Comparison of ENCODE assay signal across 8 cellular contexts in the genomic region with DNA sequence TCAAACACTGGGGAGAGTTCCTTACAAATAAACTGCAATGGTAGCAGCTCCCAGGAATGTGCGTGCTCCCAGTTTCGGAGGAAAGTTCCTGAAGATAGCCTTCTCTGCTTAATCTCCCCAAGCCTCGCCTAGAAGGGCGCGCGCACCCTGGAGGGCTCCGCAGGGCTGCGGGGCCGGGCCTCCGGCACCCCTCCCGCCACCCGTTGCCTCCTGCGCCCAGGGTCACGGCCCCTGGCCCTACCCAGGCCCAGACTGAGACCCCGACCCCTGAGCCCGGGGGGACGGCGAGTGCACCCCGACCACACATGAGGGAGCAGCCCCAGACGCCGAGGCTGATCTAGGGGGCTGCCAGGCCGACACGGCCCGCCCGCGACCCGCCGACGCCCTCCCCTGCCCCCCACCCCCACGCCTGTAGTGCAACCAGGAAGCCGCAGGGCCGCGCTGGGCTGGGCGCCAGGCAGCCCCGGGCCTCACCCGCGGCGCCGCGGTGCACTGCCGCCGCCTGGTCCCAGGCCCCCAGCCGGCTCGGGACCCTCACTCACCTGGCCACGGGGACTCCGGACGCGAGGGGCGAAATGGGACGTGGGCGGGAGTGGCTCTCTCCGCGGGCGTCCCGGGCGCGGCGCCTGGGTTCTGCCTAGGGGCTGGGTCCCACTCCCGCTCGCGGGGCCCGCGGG. TPM values are rescaled to one million over a fixed set of nuclear protein-coding genes. Genes with fewer than 3 reads are reported as not detected.
DNase-seq lines count a peak whose midpoint lies in the region; ATAC-seq and TF ChIP-seq lines count a peak whose summit lies in the region.

No MANE protein-coding gene starts in this region.

- intact Hi-C loops in left lung (cut with DNase I) (loop anchor here in 1 of 2 donors (5.0 kb wide), 1 partner anchor 63 kb away; no protein-coding TSS in a partner anchor), stomach (cut with DNase I; ENCODE audit: low total_unique reads) (loop anchor here (5.0 kb wide), 1 partner anchor 48 kb away; no protein-coding TSS in a partner anchor)

- no peak for TF ChIP-seq POLR2A in stomach (IDR thresholded peaks at IDR 0.05)

- peak overlapping the region; percentile 80 for H3K4me3 ChIP-seq in RWPE2 (ENCODE audit: severe bottlenecking)
- H3K4me3 ChIP-seq in left lung, result peak overlapping the region; percentile 81 to 90
- H3K4me3 ChIP-seq in stomach, result peak overlapping the region; percentile 76 to 97 (median 81)

- H3K36me3 ChIP-seq in RWPE2 (ENCODE audit: low read depth), result no peaks in the 10 kb centered on the region
- H3K36me3 ChIP-seq in left lung, result no peaks in the 10 kb centered on the region
- peaks cover 0 to 7% (median 0%) of the 10 kb centered on the region in 4 donors for H3K36me3 ChIP-seq in stomach

- H3K27ac ChIP-seq in RWPE2 (ENCODE audit: poor library complexity, severe bottlenecking) (peak overlapping the region; percentile 88), caudate nucleus (ENCODE audit: low read depth, low read length) (peak overlapping the region; percentile 75), left lung (peak overlapping the region; percentile 97 to 99), stomach (peak overlapping the region; percentile 99 to 100 (median 99))

- TF ChIP-seq CTCF in RWPE2 (IDR thresholded peaks at IDR 0.05; ENCODE audit: poor library complexity, severe bottlenecking) (no peak), left lung (IDR thresholded peaks at IDR 0.05) (no peak), stomach (IDR thresholded peaks at IDR 0.05) (no peak)

- no peak for TF ChIP-seq EP300 in stomach (IDR thresholded peaks at IDR 0.05)

- WGBS in stomach, 5 donors, result 0 to 1% (median 1%) methylated on average over 20 to 63 of the region's 63 CpGs

- peak; percentile 28 for ATAC-seq in HG02943 (IDR thresholded peaks at IDR 0.05; ENCODE audit: low read depth, unreplicated experiment)
- peak; percentile 5; the same call in 2 of the 3 replicates for ATAC-seq in RWPE2 (ENCODE audit: low read depth)
- peak; percentile 18 for ATAC-seq in left lung

- DNase-seq in stimulated activated CD4-positive, alpha-beta T cell treated with anti-CD3 and anti-CD28 coated beads, Interleukin-12 subunit alpha, Interleukin-12 subunit beta, amount 100 ng/mL, for 4 hours, result peak; percentile 30
- DNase-seq in stimulated activated CD4-positive, alpha-beta T cell treated with anti-CD3 and anti-CD28 coated beads, Interleukin-4, amount 100 ng/mL, for 24 hours, result no peak
- DNase-seq in RWPE2 (ENCODE audit: low spot score) (no peak), caudate nucleus (lab: John Stamatoyannopoulos, UW) (peak in 2 of 61 donors; percentile 56 to 72), left lung (peak in 1 of 2 donors; percentile 51), stomach (peak; percentile 48), middle frontal gyrus (ENCODE audit: extremely low spot score, low spot score) (no peak)

- peaks cover 38% of the 10 kb centered on the region for H3K4me1 ChIP-seq in RWPE2 (ENCODE audit: insufficient read depth, poor library complexity, severe bottlenecking)
- H3K4me1 ChIP-seq in left lung, result peaks cover 41 to 57% of the 10 kb centered on the region in 2 donors
- peaks cover 67 to 90% (median 73%) of the 10 kb centered on the region in 4 donors for H3K4me1 ChIP-seq in stomach

- no peaks in the 10 kb centered on the region for H3K27me3 ChIP-seq in RWPE2 (ENCODE audit: insufficient read depth, poor library complexity, severe bottlenecking)
- no peaks in the 10 kb centered on the region for H3K27me3 ChIP-seq in left lung
- H3K27me3 ChIP-seq in stomach, result no peaks in the 10 kb centered on the region

- H3K9me3 ChIP-seq in RWPE2 (ENCODE audit: severe bottlenecking) (no peaks in the 10 kb centered on the region), left lung (no peaks in the 10 kb centered on the region), stomach (no peaks in the 10 kb centered on the region)

RNA-seq across cellular contexts. Expression of gene ANXA11, which starts 0.4 kb away (rescaled TPM):
- total RNA-seq in left lung, result 100 to 1,000 TPM; 281 to 298 TPM
- 100 to 1,000 TPM in 3 of 5 donors, 10 to 100 TPM in 2; 91.4 to 293 (median 109) TPM for total RNA-seq in stomach
- polyA plus RNA-seq in stomach, result 100 to 1,000 TPM; 171 to 208 (median 181) TPM

Comparison
In these comparisons a context has a peak if more than half of its experiments do, and no peak if none do; other contexts are left out.
1. DNase-seq: peak in stimulated activated CD4-positive, alpha-beta T cell treated with anti-CD3 and anti-CD28 coated beads, Interleukin-12 subunit alpha, Interleukin-12 subunit beta, amount 100 ng/mL, for 4 hours (single experiment) and stomach (single experiment); none in stimulated activated CD4-positive, alpha-beta T cell treated with anti-CD3 and anti-CD28 coated beads, Interleukin-4, amount 100 ng/mL, for 24 hours (single experiment), RWPE2 (single experiment) and middle frontal gyrus (single experiment).
2. Peak in every context shown above with its lines, with median percentiles within 50 percentile points of each other: ATAC-seq, H3K27ac ChIP-seq and H3K4me3 ChIP-seq.